In the genomic region with DNA sequence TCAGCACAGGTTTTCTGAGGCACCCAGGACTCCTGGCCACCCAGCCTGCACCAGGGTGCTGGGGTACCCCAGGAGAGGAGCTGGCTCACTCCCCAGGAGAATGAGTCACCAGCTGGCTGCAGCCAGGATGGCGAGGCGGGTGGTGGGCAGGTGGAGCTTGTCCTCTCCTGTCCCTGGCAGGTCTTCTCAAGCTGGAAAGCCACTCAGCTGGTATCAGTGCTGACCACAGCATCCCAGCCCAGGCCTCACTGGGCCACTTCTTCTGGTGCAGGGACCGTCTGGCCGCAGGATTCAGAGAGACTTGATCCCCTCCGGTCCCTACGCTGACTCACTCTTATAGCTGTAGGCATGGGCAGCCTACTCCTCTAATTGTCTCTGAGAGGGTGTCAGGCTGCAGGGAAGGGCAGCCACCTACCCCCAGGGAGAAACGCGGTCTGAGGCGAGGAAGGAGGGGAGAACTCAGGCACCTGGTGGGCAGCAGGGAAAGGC, we compare ENCODE assay signal across 8 cellular contexts. TPM values are rescaled to one million over a fixed set of nuclear protein-coding genes. Genes with fewer than 3 reads are reported as not detected.
DNase-seq lines count a peak whose midpoint lies in the region; ATAC-seq, FAIRE-seq and TF ChIP-seq lines count a peak whose summit lies in the region.

No MANE protein-coding gene starts in this region.

- CTCF ChIA-PET in A549 (lab: Yijun Ruan, JAX) (interaction anchor here (0.5 to 8.0 kb wide), 9 partner anchors 9 to 1086 kb away, joined by 3 to 54 read pairs (median 5); partner anchors contain the start of gene TFEB), HCT116 (lab: Charles Lee) (interaction anchor here (0.7 to 2.5 kb wide), 3 partner anchors 8 to 110 kb away, joined by 3 to 17 read pairs (median 5); no protein-coding TSS in a partner anchor), SK-N-SH (lab: Yijun Ruan, JAX) (interaction anchor here (0.8 to 3.3 kb wide), 6 partner anchors 16 to 74 kb away, joined by 3 to 11 read pairs (median 4); partner anchors contain the start of gene TOMM6)

- H3K4me3 ChIP-seq in A549: no peak overlapping the region; the same call in 2 of the 3 replicates
- peak overlapping the region in 1 of 2 experiments; percentile 39; a peak in 2 of 4 replicates for H3K4me3 ChIP-seq in HCT116 (replicated peaks in 1 of 2; ENCODE audit: low read depth in 1 of 2, low read length in 2 of 2)
- no peak overlapping the region for H3K4me3 ChIP-seq in SK-N-SH (ENCODE audit: low read depth in 2 of 2, low read length in 1 of 2)
- no peak overlapping the region for H3K4me3 ChIP-seq in thyroid gland (replicated peaks in 1 of 3)

- POLR2A ChIA-PET in A549 (lab: Yijun Ruan, JAX) (interaction anchor here (0.9 to 2.2 kb wide), 3 partner anchors 10 to 55 kb away, joined by 3 to 29 read pairs (median 13); no protein-coding TSS in a partner anchor), HCT116 (lab: Charles Lee) (interaction anchor here (1.1 kb wide), 1 partner anchor 14 kb away, joined by 3 read pairs; no protein-coding TSS in a partner anchor), SK-N-SH (lab: Yijun Ruan, JAX) (interaction anchor here (1.9 to 2.1 kb wide), 2 partner anchors 17 to 21 kb away, joined by 5 to 6 read pairs; no protein-coding TSS in a partner anchor)

- H2AFZ ChIP-seq in HCT116 (ENCODE audit: low read depth, low read length, poor library complexity, severe bottlenecking): no peak overlapping the region
- no peak overlapping the region for H2AFZ ChIP-seq in SK-N-SH (ENCODE audit: low read depth)

- H3K9ac ChIP-seq in HCT116 (ENCODE audit: low read length): peak overlapping the region; percentile 51
- no peak overlapping the region for H3K9ac ChIP-seq in SK-N-SH

- ATAC-seq in A549 (peak; percentile 83 to 84), HCT116 (peak; percentile 79)

- H3K27ac ChIP-seq in A549 (peak overlapping the region; percentile 98 to 99), HCT116 (ENCODE audit: low read depth, low read length) (peak overlapping the region; percentile 91), SK-N-SH (ENCODE audit: low read depth in 2 of 2, low read length in 1 of 2) (peak overlapping the region; percentile 17 to 63; a peak in 3 of 4 replicates), thyroid gland (peak overlapping the region; percentile 90 to 99 (median 97))

- intact Hi-C loops in HCT116 (cut with micrococcal nuclease): no loop called here
- intact Hi-C loops in thyroid gland (cut with DNase I): no loop called here

- TF ChIP-seq RAD21 in A549 (conservative IDR thresholded peaks at IDR 0.05 in 1 of 2, IDR thresholded peaks at IDR 0.05 in 1 of 2): 0 out of 5 replicates have a peak, but pooled peaks of 1 of the 2 experiments have one; percentile 10
- TF ChIP-seq RAD21 in HCT116 (IDR thresholded peaks at IDR 0.05; ENCODE audit: low read depth): no peak
- no peak for TF ChIP-seq RAD21 in SK-N-SH (IDR thresholded peaks at IDR 0.05; ENCODE audit: low read length)

- peak; percentile 31 for TF ChIP-seq POLR2A in A549 (IDR thresholded peaks at IDR 0.05; ENCODE audit: low read length)
- TF ChIP-seq POLR2A in HCT116 (IDR thresholded peaks at IDR 0.05; ENCODE audit: borderline replicate concordance, extremely low read depth, insufficient read depth, insufficient read length): no peak
- peak in 1 of 2 donors; percentile 51 for TF ChIP-seq POLR2A in thyroid gland (IDR thresholded peaks at IDR 0.05)

- WGBS in A549 (ENCODE audit: missing lambda C conversion rate): 2% methylated on average over 9 of the region's 9 CpGs
- WGBS in SK-N-SH (ENCODE audit: low lambda C conversion rate): 28% methylated on average over 7 of the region's 9 CpGs
- WGBS in thyroid gland, 2 donors: 39 to 48% methylated on average over 5 to 7 of the region's 9 CpGs

- RAD21 ChIA-PET in HCT116 (lab: Charles Lee; ENCODE audit: low non-redundant PET in 1 of 2, low total read pairs in 2 of 2, uncharacterized antibody in 2 of 2, unreplicated experiment in 2 of 2): interaction anchor here in 1 of 2 experiments (1.5 kb wide), 1 partner anchor 21 kb away, joined by 4 read pairs; no protein-coding TSS in a partner anchor

- FAIRE-seq in A549 (lab: Jason Lieb, UNC): no peak

- peak overlapping the region; percentile 81 for H3K4me2 ChIP-seq in A549
- peak overlapping the region; percentile 86 for H3K4me2 ChIP-seq in HCT116 (ENCODE audit: low read length)
- peak overlapping the region; percentile 60 for H3K4me2 ChIP-seq in SK-N-SH

- H4K20me1 ChIP-seq in HCT116 (ENCODE audit: insufficient read depth): no peaks in the 10 kb centered on the region
- peaks cover 11% of the 10 kb centered on the region; the same call in 1 of the 2 replicates for H4K20me1 ChIP-seq in SK-N-SH (ENCODE audit: insufficient read depth)

- H3K4me1 ChIP-seq in A549 (peaks cover 66% of the 10 kb centered on the region), HCT116 (ENCODE audit: control insufficient read depth in 1 of 2, insufficient read depth in 2 of 2, low read length in 2 of 2) (peaks cover 41 to 47% of the 10 kb centered on the region in 2 experiments), SK-N-SH (ENCODE audit: control insufficient read depth in 1 of 2, insufficient read depth in 2 of 2, low read depth in 1 of 2, low read length in 1 of 2) (peaks cover 30 to 53% of the 10 kb centered on the region in 2 experiments; a peak in 3 of 4 replicates), thyroid gland (peaks cover 83 to 91% of the 10 kb centered on the region in 2 donors)

- BruUV-seq in HCT116 (replicated peaks; lab: Mats Ljungman, UMichigan): no TSS peak

- H3K9me3 ChIP-seq in A549: no peaks in the 10 kb centered on the region
- H3K9me3 ChIP-seq in HCT116 (ENCODE audit: control insufficient read depth in 1 of 2, insufficient read depth in 1 of 2, low read depth in 1 of 2, low read length in 2 of 2): no peaks in the 10 kb centered on the region
- H3K9me3 ChIP-seq in SK-N-SH: no peaks in the 10 kb centered on the region
- H3K9me3 ChIP-seq in thyroid gland: no peaks in the 10 kb centered on the region

- H3K79me2 ChIP-seq in HCT116 (ENCODE audit: insufficient read depth, low read length) (no peaks in the 10 kb centered on the region), SK-N-SH (ENCODE audit: insufficient read depth) (peaks cover 12% of the 10 kb centered on the region; the same call in 1 of the 2 replicates)

- TF ChIP-seq EP300 in A549 (IDR thresholded peaks at IDR 0.05) (no peak), SK-N-SH (IDR thresholded peaks at IDR 0.05; ENCODE audit: borderline replicate concordance in 1 of 2, low read depth in 1 of 2, low read length in 1 of 2) (peak in 1 of 2 experiments; percentile 64; a peak in 1 of 4 replicates)

- H3K36me3 ChIP-seq in HCT116 (ENCODE audit: control insufficient read depth in 1 of 2, insufficient read depth in 2 of 2, low read length in 2 of 2) (no peaks in the 10 kb centered on the region), SK-N-SH (replicated peaks in 1 of 2; ENCODE audit: control insufficient read depth in 1 of 2, insufficient read depth in 2 of 2, low read length in 1 of 2) (no peaks in the 10 kb centered on the region), thyroid gland (no peaks in the 10 kb centered on the region)

- TF ChIP-seq CTCF in A549 (IDR thresholded peaks at IDR 0.05) (no peak), HCT116 (IDR thresholded peaks at IDR 0.05 in 2 of 3, conservative IDR thresholded peaks at IDR 0.05 in 1 of 3; ENCODE audit: borderline replicate concordance in 1 of 3, insufficient read depth in 1 of 3, low read depth in 2 of 3, low read length in 2 of 3) (no peak), SK-N-SH (IDR thresholded peaks at IDR 0.05) (no peak), thyroid gland (IDR thresholded peaks at IDR 0.05) (no peak)

- peak; percentile 65 to 77 for DNase-seq in A549 (ENCODE audit: low read depth in 1 of 2, low spot score in 1 of 2)
- no peak for DNase-seq in HCT116 (ENCODE audit: low read depth, low spot score)
- no peak for DNase-seq in SK-N-SH
- peak; percentile 42 for DNase-seq in iPS-NIHi11 (ENCODE audit: low spot score)
- DNase-seq in thyroid gland: peak; percentile 95 to 96
- DNase-seq in NCI-H510A (lab: John Stamatoyannopoulos, UW): no peak
- DNase-seq in HuH-7.5 (ENCODE audit: low spot score): no peak
- DNase-seq in activated naive CD4-positive, alpha-beta T cell treated with Interleukin-2 at 50 U/mL for 16 hours: no peak

- H3K27me3 ChIP-seq in HCT116 (ENCODE audit: insufficient read depth, low read length): no peaks in the 10 kb centered on the region
- no peaks in the 10 kb centered on the region for H3K27me3 ChIP-seq in SK-N-SH (ENCODE audit: insufficient read depth)
- no peaks in the 10 kb centered on the region for H3K27me3 ChIP-seq in thyroid gland

- H3K9me2 ChIP-seq in HCT116 (ENCODE audit: insufficient read depth): no peaks in the 10 kb centered on the region
- H3K9me2 ChIP-seq in SK-N-SH: no peaks in the 10 kb centered on the region

- peaks cover 20% of the 10 kb centered on the region for H3F3A ChIP-seq in SK-N-SH (replicated peaks; ENCODE audit: insufficient read depth)

TF ChIP-seq in A549, 52 proteins besides CTCF, POLR2A, EP300 and RAD21 (continues in another document):
- no peak for TF ChIP-seq HOXB13 (CRISPR knock-in tag; IDR thresholded peaks at IDR 0.05; ENCODE audit: low read depth)

TF ChIP-seq in HCT116, 20 proteins besides CTCF, POLR2A, EP300 and RAD21 (continues in another document):
- no peak for TF ChIP-seq POLR2AphosphoS5 (IDR thresholded peaks at IDR 0.05; ENCODE audit: low read depth, low read length)

TF ChIP-seq in SK-N-SH, 30 proteins besides CTCF, POLR2A, EP300 and RAD21 (continues in another document):
- no peak for TF ChIP-seq TAF1 (IDR thresholded peaks at IDR 0.05; ENCODE audit: borderline replicate concordance, low read depth, low read length)

RNA-seq across cellular contexts. Expression of gene TFEB, which starts 22.2 kb away (rescaled TPM):
- polyA plus RNA-seq in A549 (2011; rRNA removed) (2.9 and 3.1 TPM in 2 replicates), A549 (2017; fragmentation: RNase III; extraction: RNeasy Plus Mini Kit Qiagen cat#74134 plus additional on column Dnase treatment) (4.3 to 6.1 TPM (median 4.5 TPM) in 3 replicates), SK-N-SH (2012; rRNA removed) (6.2 and 6.7 TPM in 2 replicates)
- polyA plus RNA-seq in A549 (2012; cell fraction: cytosol; rRNA removed): 2.8 and 5.0 TPM in 2 replicates
- 5.0 and 7.6 TPM in 2 replicates for polyA plus RNA-seq in A549 (2012; cell fraction: nucleus; rRNA removed)
- 5.3 and 9.9 TPM in 2 replicates for polyA minus RNA-seq in A549 (2011; rRNA and poly(A)+ RNA removed)
- total RNA-seq in HCT116 (2021; ENCODE audit: unreplicated experiment) (4.8 TPM), thyroid gland (10 to 100 TPM; 23.0 to 39.0 (median 34.9) TPM)
- polyA plus RNA-seq in HCT116 (2012): 4.1 and 5.5 TPM in 2 replicates
- polyA plus RNA-seq in SK-N-SH (2012; cell fraction: cytosol; rRNA removed): 2.8 and 4.4 TPM in 2 replicates
- polyA plus RNA-seq in SK-N-SH (2012; cell fraction: nucleus; rRNA removed): 15.1 and 17.2 TPM in 2 replicates

RNA-seq across cellular contexts. Expression of gene PGC, which starts 34.0 kb away (rescaled TPM):
- not detected in 2 replicates for polyA plus RNA-seq in A549 (2011; rRNA removed)
- polyA plus RNA-seq in A549 (2012; cell fraction: cytosol; rRNA removed): 0.04 TPM in 1 of 2 replicates, not detected in the other
- polyA plus RNA-seq in A549 (2012; cell fraction: nucleus; rRNA removed): not detected in 2 replicates
- polyA plus RNA-seq in A549 (2017; fragmentation: RNase III; extraction: RNeasy Plus Mini Kit Qiagen cat#74134 plus additional on column Dnase treatment): not detected in 3 replicates
- polyA minus RNA-seq in A549 (2011; rRNA and poly(A)+ RNA removed): 0.21 TPM in 1 of 2 replicates, not detected in the other
- total RNA-seq in HCT116 (2021; ENCODE audit: unreplicated experiment): 1.2 TPM
- 0.06 TPM in 1 of 2 replicates, not detected in the other for polyA plus RNA-seq in HCT116 (2012)
- not detected in 2 replicates for polyA plus RNA-seq in SK-N-SH (2012; rRNA removed)
- polyA plus RNA-seq in SK-N-SH (2012; cell fraction: cytosol; rRNA removed): not detected in 2 replicates
- not detected in 2 replicates for polyA plus RNA-seq in SK-N-SH (2012; cell fraction: nucleus; rRNA removed)
- total RNA-seq in thyroid gland: not detected

Comparison
In these comparisons a context has a peak if more than half of its experiments do, and no peak if none do; other contexts are left out.
1. DNase-seq: peak in A549 (2 of 2), iPS-NIHi11 (single experiment) and thyroid gland (2 of 2); none in HCT116 (single experiment), SK-N-SH (single experiment), NCI-H510A (single experiment), HuH-7.5 (single experiment) and activated naive CD4-positive, alpha-beta T cell treated with Interleukin-2 at 50 U/mL for 16 hours (single experiment).
2. H3K27ac ChIP-seq: peak in every context shown above with its lines; median percentile 98 in A549; 97 in thyroid gland; 91 in HCT116; 40 in SK-N-SH.
3. Of the 12 proteins assayed by ChIP-seq in both A549 and SK-N-SH: peak only in A549: RCOR1; only in SK-N-SH: MAX and PBX3; in both: none; in neither: 6; mixed calls (peak in some experiments, not most) for 3.
4. Peak in every context shown above with its lines, with median percentiles within 50 percentile points of each other: H3K4me2 ChIP-seq.